8 cellular contexts compared by ENCODE assay signal in genomic region chr20:50815162-50815989, GRCh38. TPM values are rescaled to one million over a fixed set of nuclear protein-coding genes. Genes with fewer than 3 reads are reported as not detected.
DNase-seq lines count a peak whose midpoint lies in the region; ATAC-seq and TF ChIP-seq lines count a peak whose summit lies in the region.

No MANE protein-coding gene starts in this region.

- H3K36me3 ChIP-seq in uterus = no peaks in the 10 kb centered on the region
- H3K36me3 ChIP-seq in esophagus squamous epithelium = no peaks in the 10 kb centered on the region
- no peaks in the 10 kb centered on the region for H3K36me3 ChIP-seq in tibial nerve

- in situ Hi-C loops in Caki2 (cut with HindIII; ENCODE audit: low pct_unique_long_range_greater_than_20kb, low sequenced_read_pairs) = no loop called here

- H3K27ac ChIP-seq in coronary artery (peak overlapping the region; percentile 44 to 76), uterus (peak overlapping the region; percentile 28 to 73), esophagus squamous epithelium (peak overlapping the region in 2 of 4 donors; percentile 9 to 58), tibial nerve (no peak overlapping the region)

- no peaks in the 10 kb centered on the region for H3K4me1 ChIP-seq in uterus
- H3K4me1 ChIP-seq in esophagus squamous epithelium = peaks cover 0 to 29% (median 0%) of the 10 kb centered on the region in 3 donors
- H3K4me1 ChIP-seq in tibial nerve = peaks cover 0 to 19% (median 6%) of the 10 kb centered on the region in 4 donors

- DNase-seq in Caki2 (ENCODE audit: low read depth) = peak; percentile 81
- peak; percentile 10 for DNase-seq in NCI-H146 treated with DMSO at 0.1 percent for 48 hours (lab: John Stamatoyannopoulos, UW; ENCODE audit: unreplicated experiment)
- DNase-seq in coronary artery (ENCODE audit: low spot score) = no peak
- no peak for DNase-seq in uterus
- no peak for DNase-seq in esophagus squamous epithelium (lab: John Stamatoyannopoulos, UW)
- no peak for DNase-seq in tibial nerve (ENCODE audit: low spot score in 2 of 2)

- TF ChIP-seq POLR2A in uterus (IDR thresholded peaks at IDR 0.05) = no peak
- TF ChIP-seq POLR2A in esophagus squamous epithelium (IDR thresholded peaks at IDR 0.05) = no peak
- TF ChIP-seq POLR2A in tibial nerve (IDR thresholded peaks at IDR 0.05) = no peak

- H3K4me3 ChIP-seq in coronary artery (no peak overlapping the region), uterus (no peak overlapping the region), esophagus squamous epithelium (no peak overlapping the region), tibial nerve (no peak overlapping the region)

- no peaks in the 10 kb centered on the region for H3K9me3 ChIP-seq in uterus
- no peaks in the 10 kb centered on the region for H3K9me3 ChIP-seq in esophagus squamous epithelium
- no peaks in the 10 kb centered on the region for H3K9me3 ChIP-seq in tibial nerve

- TF ChIP-seq EP300 in tibial nerve (IDR thresholded peaks at IDR 0.05) = no peak

- H3K27me3 ChIP-seq in uterus (no peaks in the 10 kb centered on the region), esophagus squamous epithelium (no peaks in the 10 kb centered on the region), tibial nerve (no peaks in the 10 kb centered on the region)

- intact Hi-C loops in uterus (cut with DNase I; ENCODE audit: low total_unique reads) = no loop called here
- intact Hi-C loops in esophagus squamous epithelium (cut with DNase I) = no loop called here

- 46 to 49% methylated on average over 12 to 15 of the region's 15 CpGs for WGBS in esophagus squamous epithelium, 2 donors
- WGBS in tibial nerve, 2 donors = 63 to 66% methylated on average over 15 of the region's 15 CpGs

- peak; percentile 51 for ATAC-seq in GM21390 (IDR thresholded peaks at IDR 0.05; ENCODE audit: unreplicated experiment)
- no peak for ATAC-seq in GM19035 (IDR thresholded peaks at IDR 0.05; ENCODE audit: unreplicated experiment)

- TF ChIP-seq CTCF in coronary artery (IDR thresholded peaks at IDR 0.05) = no peak
- no peak for TF ChIP-seq CTCF in uterus (IDR thresholded peaks at IDR 0.05)
- TF ChIP-seq CTCF in esophagus squamous epithelium (IDR thresholded peaks at IDR 0.05) = no peak
- TF ChIP-seq CTCF in tibial nerve (IDR thresholded peaks at IDR 0.05) = no peak

RNA-seq across cellular contexts. Expression of gene BCAS4, which starts 20.5 kb away (rescaled TPM):
- 84.7 and 97.7 TPM in 2 replicates for total RNA-seq in Caki2 (2014; rRNA removed; shearing (Covaris generic); ENCODE audit: low replicate concordance)
- total RNA-seq in uterus (1 to 10 TPM in 2 of 4 donors, under 1 TPM in 1, not detected in 1; under 0.01 to 9.1 (median 3.5) TPM), esophagus squamous epithelium (1 to 10 TPM in 1 of 4 donors, under 1 TPM in 3; 0.18 to 2.3 (median 0.54) TPM), tibial nerve (under 1 TPM; 0.30 to 0.84 (median 0.51) TPM)

Comparison
In these comparisons a context has a peak if more than half of its experiments do, and no peak if none do; other contexts are left out.
1. DNase-seq: peak in Caki2 (single experiment) and NCI-H146 treated with DMSO at 0.1 percent for 48 hours (single experiment); none in coronary artery (single experiment), uterus (0 of 2), esophagus squamous epithelium (single experiment) and tibial nerve (0 of 2).
2. H3K27ac ChIP-seq: peak in coronary artery (2 of 2) and uterus (2 of 2); none in tibial nerve (0 of 4).